13 cellular contexts compared by ENCODE assay signal in genomic region chr7:1818581-1819200, GRCh38.
DNase-seq lines count a peak whose midpoint lies in the region; ATAC-seq, FAIRE-seq and TF ChIP-seq lines count a peak whose summit lies in the region.
"Had no signal": no experiment of that assay in that cellular context is flagged by ENCODE, and none has a peak within 500 bp of the region (broad histone marks: within the 10 kb centered on the region; RNA-seq: fewer than 3 reads in every experiment).

No MANE protein-coding gene starts in this region.

- peaks cover 11% of the 10 kb centered on the region for H3K27me3 Mint-ChIP-seq in GM23338 (ENCODE audit: insufficient read depth, low read depth, poor library complexity)
- no peaks in the 10 kb centered on the region for H3K27me3 Mint-ChIP-seq in central memory CD8-positive, alpha-beta T cell
- H3K27me3 Mint-ChIP-seq: activated B cell treated with CpG ODN at 0.5 μM for 24 hours had no signal

- no peaks in the 10 kb centered on the region for H3K79me2 ChIP-seq in GM23338 (replicated peaks; ENCODE audit: insufficient read depth)
- no peaks in the 10 kb centered on the region for H3K79me2 ChIP-seq in osteoblast (ENCODE audit: insufficient read depth, low read length)

- ATAC-seq in GM23338 (peak; percentile 15), pancreas (no peak)
- no peak for ATAC-seq in central memory CD8-positive, alpha-beta T cell (replicated peaks; ENCODE audit: extremely low read depth, poor library complexity, severe bottlenecking)

- 80 to 81% methylated on average over 27 of the region's 27 CpGs for WGBS in pancreas, 2 donors

- TF ChIP-seq CTCF in GM23338 (conservative IDR thresholded peaks at IDR 0.05; ENCODE audit: low read depth in 2 of 2) (no peak), osteoblast (IDR thresholded peaks at IDR 0.05; ENCODE audit: extremely low read depth, low read depth, low read length) (no peak), pancreas (IDR thresholded peaks at IDR 0.05) (no peak)

- no peaks in the 10 kb centered on the region for H4K20me1 ChIP-seq in GM23338 (replicated peaks; ENCODE audit: insufficient read depth)
- no peaks in the 10 kb centered on the region for H4K20me1 ChIP-seq in osteoblast (ENCODE audit: insufficient read depth, low read length)

- no peaks in the 10 kb centered on the region for H3K27me3 ChIP-seq in GM23338 (ENCODE audit: insufficient read depth)
- no peaks in the 10 kb centered on the region for H3K27me3 ChIP-seq in osteoblast (ENCODE audit: insufficient read depth, low read length)
- no peaks in the 10 kb centered on the region for H3K27me3 ChIP-seq in pancreas
- H3K27me3 ChIP-seq: esophagus squamous epithelium, testis had no signal

- H3K4me1 ChIP-seq in GM23338 (ENCODE audit: insufficient read depth) (no peaks in the 10 kb centered on the region), osteoblast (ENCODE audit: insufficient read depth, low read length) (no peaks in the 10 kb centered on the region), pancreas (no peaks in the 10 kb centered on the region)
- H3K4me1 ChIP-seq: esophagus squamous epithelium had no signal

- intact Hi-C loops in pancreas (cut with DNase I), result no loop called here

- no peaks in the 10 kb centered on the region for H3K9me3 Mint-ChIP-seq in GM23338
- H3K9me3 Mint-ChIP-seq in central memory CD8-positive, alpha-beta T cell, result no peaks in the 10 kb centered on the region
- H3K9me3 Mint-ChIP-seq: activated B cell treated with CpG ODN at 0.5 μM for 24 hours, HFFc6 had no signal

- DNase-seq in NCI-H2081 (lab: John Stamatoyannopoulos, UW), result peak; percentile 49 to 70
- no peak for DNase-seq in NCI-H2081 treated with DMSO at 0.1 percent for 48 hours (lab: John Stamatoyannopoulos, UW)
- DNase-seq in GM23338 (ENCODE audit: low spot score), result no peak
- DNase-seq in central memory CD8-positive, alpha-beta T cell (ENCODE audit: low spot score in 2 of 2), result peak in 1 of 2 donors; percentile 4
- peak; percentile 17 for DNase-seq in osteoblast (ENCODE audit: insufficient read length, low spot score, missing footprints)
- DNase-seq in DMS 273 (lab: John Stamatoyannopoulos, UW; ENCODE audit: unreplicated experiment), result no peak
- DNase-seq in pancreas, result no peak
- DNase-seq in RCC 7860 (ENCODE audit: low spot score), result no peak
- DNase-seq: activated B cell treated with CpG ODN at 0.5 μM for 24 hours, esophagus squamous epithelium, HFFc6, testis had no signal

- H3F3A ChIP-seq in GM23338 (replicated peaks; ENCODE audit: low read depth), result no peaks in the 10 kb centered on the region

- no peaks in the 10 kb centered on the region for H3K9me2 ChIP-seq in GM23338 (ENCODE audit: insufficient read depth)

- H3K4me3 Mint-ChIP-seq in GM23338, result no peak overlapping the region
- peak overlapping the region; percentile 54 for H3K4me3 Mint-ChIP-seq in central memory CD8-positive, alpha-beta T cell
- H3K4me3 Mint-ChIP-seq: HFFc6 had no signal

- H3K4me2 ChIP-seq in GM23338, result no peak overlapping the region
- H3K4me2 ChIP-seq in osteoblast (ENCODE audit: insufficient read depth, low read length), result no peak overlapping the region

- H3K27ac ChIP-seq in GM23338 (ENCODE audit: low read depth) (no peak overlapping the region), osteoblast (ENCODE audit: low read depth, low read length) (no peak overlapping the region), pancreas (no peak overlapping the region)
- H3K27ac ChIP-seq: 22Rv1, esophagus squamous epithelium, testis had no signal

- no peaks in the 10 kb centered on the region for H3K9me3 ChIP-seq in osteoblast (ENCODE audit: low read depth, low read length)
- H3K9me3 ChIP-seq in pancreas, result no peaks in the 10 kb centered on the region
- H3K9me3 ChIP-seq: esophagus squamous epithelium, testis had no signal

- no peak overlapping the region for H3K4me3 ChIP-seq in GM23338
- H3K4me3 ChIP-seq in osteoblast (ENCODE audit: insufficient read depth, low read length), result no peak overlapping the region
- H3K4me3 ChIP-seq in pancreas, result no peak overlapping the region
- H3K4me3 ChIP-seq: esophagus squamous epithelium, testis had no signal

- FAIRE-seq in pancreas (lab: Jason Lieb, UNC), result no peak
- FAIRE-seq in RCC 7860 (lab: Jason Lieb, UNC), result no peak

- H3K36me3 ChIP-seq in GM23338 (ENCODE audit: insufficient read depth) (no peaks in the 10 kb centered on the region), osteoblast (ENCODE audit: insufficient read depth, low read length) (no peaks in the 10 kb centered on the region), pancreas (no peaks in the 10 kb centered on the region)

- peaks cover 12% of the 10 kb centered on the region; the same call in 2 of the 3 replicates for H3K4me1 Mint-ChIP-seq in GM23338
- H3K4me1 Mint-ChIP-seq in central memory CD8-positive, alpha-beta T cell, result peaks cover 44% of the 10 kb centered on the region

- peak overlapping the region; percentile 61 for H3K27ac Mint-ChIP-seq in GM23338
- H3K27ac Mint-ChIP-seq in central memory CD8-positive, alpha-beta T cell (ENCODE audit: low read depth), result peak overlapping the region; percentile 68
- H3K27ac Mint-ChIP-seq: HFFc6 had no signal

- H3K36me3 Mint-ChIP-seq in GM23338 (ENCODE audit: low read depth), result no peaks in the 10 kb centered on the region
- peaks cover 10% of the 10 kb centered on the region for H3K36me3 Mint-ChIP-seq in central memory CD8-positive, alpha-beta T cell (ENCODE audit: insufficient read depth)

- no peak overlapping the region for H2AFZ ChIP-seq in GM23338
- H2AFZ ChIP-seq in osteoblast (ENCODE audit: low read length), result no peak overlapping the region

TF ChIP-seq in GM23338, 12 proteins besides CTCF, POLR2A, EP300 and RAD21 (continues in another document):
- TF ChIP-seq ZNF462 (CRISPR knock-in tag; IDR thresholded peaks at IDR 0.05), result no peak

Comparison
In these comparisons a context has a peak if more than half of its experiments do, and no peak if none do; other contexts are left out.
1. DNase-seq: peak in NCI-H2081 (2 of 2) and osteoblast (single experiment); none in NCI-H2081 treated with DMSO at 0.1 percent for 48 hours (single experiment), GM23338 (single experiment), DMS 273 (single experiment), pancreas (0 of 6) and RCC 7860 (single experiment).